35 cellular contexts compared by ENCODE assay signal in the genomic region with DNA sequence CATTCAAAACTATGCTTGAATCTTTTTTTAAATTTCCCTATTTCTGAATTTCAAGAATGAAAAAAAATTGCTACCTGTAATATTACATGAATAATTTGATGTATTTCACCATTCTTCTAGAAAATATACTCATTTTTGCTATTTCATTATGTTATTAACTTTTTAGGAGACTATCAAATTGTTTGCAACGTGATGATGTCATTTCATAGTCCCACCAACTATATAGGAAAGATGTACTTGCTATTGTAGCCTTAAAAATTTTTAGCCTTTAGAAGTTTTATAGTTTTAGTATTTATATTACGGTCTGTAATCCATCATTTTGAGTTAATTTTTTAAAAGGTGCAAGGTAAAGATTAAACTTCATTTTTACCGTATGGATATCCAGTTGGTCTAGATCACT.
"Had no signal": no experiment of that assay in that cellular context is flagged by ENCODE, and none has a peak within 500 bp of the region (broad histone marks: within the 10 kb centered on the region; RNA-seq: fewer than 3 reads in every experiment).

No MANE protein-coding gene starts in this region.

- FAIRE-seq: bronchial epithelial cell, TTC549 had no signal

- ATAC-seq: activated CD8-positive, alpha-beta T cell treated with anti-CD3 and anti-CD28 coated beads for 36 hours; activated naive CD8-positive, alpha-beta T cell treated with anti-CD3 and anti-CD28 coated beads, Interleukin-2, amount 50 U/mL, for 24 hours; activated T-cell treated with anti-CD3 and anti-CD28 coated beads, Interleukin-2, amount 50 U/mL, for 4 hours; activated T-cell treated with anti-CD3 and anti-CD28 coated beads, Interleukin-2, amount 50 U/mL, for 72 hours; activated T-helper 17 cell treated with anti-CD3 and anti-CD28 coated beads, Interleukin-2, amount 50 U/mL, for 72 hours; T-cell; T-helper 17 cell had no signal

- H3K36me3 ChIP-seq: ascending aorta, cardiac muscle cell had no signal

- H3K9me3 Mint-ChIP-seq: activated B cell treated with CpG ODN at 0.5 μM for 24 hours; activated CD4-positive, alpha-beta memory T cell treated with anti-CD3 and anti-CD28 coated beads for 36 hours; activated CD8-positive, alpha-beta T cell treated with anti-CD3 and anti-CD28 coated beads for 36 hours; activated naive CD4-positive, alpha-beta T cell treated with anti-CD3 and anti-CD28 coated beads, Interleukin-2, amount 50 U/mL, for 24 hours; activated naive CD8-positive, alpha-beta T cell treated with anti-CD3 and anti-CD28 coated beads, Interleukin-2, amount 50 U/mL, for 24 hours; activated T-cell treated with anti-CD3 and anti-CD28 coated beads, Interleukin-2, amount 50 U/mL, for 4 hours; activated T-helper 17 cell treated with anti-CD3 and anti-CD28 coated beads, Interleukin-2, amount 50 U/mL, for 72 hours; brain; central memory CD8-positive, alpha-beta T cell; T-cell had no signal

- H3K36me3 Mint-ChIP-seq: activated CD4-positive, alpha-beta memory T cell treated with anti-CD3 and anti-CD28 coated beads for 36 hours; activated naive CD4-positive, alpha-beta T cell treated with anti-CD3 and anti-CD28 coated beads, Interleukin-2, amount 50 U/mL, for 24 hours; brain; T-cell had no signal

- H3K27me3 ChIP-seq: ascending aorta, cardiac muscle cell had no signal

- H3K4me1 Mint-ChIP-seq: central memory CD8-positive, alpha-beta T cell had no signal

- H3K9me3 ChIP-seq: ascending aorta had no signal

- H3K4me3 Mint-ChIP-seq: activated B cell treated with CpG ODN at 0.5 μM for 24 hours; activated CD4-positive, alpha-beta memory T cell treated with anti-CD3 and anti-CD28 coated beads for 36 hours; activated CD4-positive, alpha-beta T cell treated with anti-CD3 and anti-CD28 coated beads, Interleukin-2, amount 10 ng/mL, durations not matched to agents 7 days and 5 days; activated CD8-positive, alpha-beta T cell treated with anti-CD3 and anti-CD28 coated beads for 36 hours; activated naive CD4-positive, alpha-beta T cell treated with anti-CD3 and anti-CD28 coated beads, Interleukin-2, amount 10 ng/mL, durations not matched to agents 7 days and 5 days; activated naive CD4-positive, alpha-beta T cell treated with anti-CD3 and anti-CD28 coated beads, Interleukin-2, amount 50 U/mL, for 24 hours; activated naive CD8-positive, alpha-beta T cell; activated naive CD8-positive, alpha-beta T cell treated with anti-CD3 and anti-CD28 coated beads, Interleukin-2, amount 10 ng/mL, durations not matched to agents 7 days and 5 days; activated naive CD8-positive, alpha-beta T cell treated with anti-CD3 and anti-CD28 coated beads, Interleukin-2, amount 50 U/mL, for 24 hours; activated T-cell treated with anti-CD3 and anti-CD28 coated beads, Interleukin-2, amount 50 U/mL, for 4 hours; activated T-cell treated with anti-CD3 and anti-CD28 coated beads, Interleukin-2, amount 50 U/mL, for 72 hours; activated T-helper 1 cell treated with anti-CD3 and anti-CD28 coated beads, Interleukin-12 subunit alpha, Interleukin-12 subunit beta, Interleukin-2, Interleukin-4 antibody, amounts not matched to agents 30 ng/mL and 10 ng/mL and 1 ng/mL, durations not matched to agents 14 hours and 24 hours and 36 hours; activated T-helper 17 cell treated with anti-CD3 and anti-CD28 coated beads, Interleukin-2, amount 50 U/mL, for 72 hours; brain; central memory CD8-positive, alpha-beta T cell; T-cell; T-helper 17 cell had no signal

- H3K27me3 Mint-ChIP-seq: activated B cell treated with CpG ODN at 0.5 μM for 24 hours; activated CD4-positive, alpha-beta memory T cell treated with anti-CD3 and anti-CD28 coated beads for 36 hours; activated CD4-positive, alpha-beta T cell treated with anti-CD3 and anti-CD28 coated beads, Interleukin-2, amount 10 ng/mL, durations not matched to agents 7 days and 5 days; activated CD8-positive, alpha-beta T cell treated with anti-CD3 and anti-CD28 coated beads for 36 hours; activated naive CD4-positive, alpha-beta T cell treated with anti-CD3 and anti-CD28 coated beads, Interleukin-2, amount 10 ng/mL, durations not matched to agents 7 days and 5 days; activated naive CD4-positive, alpha-beta T cell treated with anti-CD3 and anti-CD28 coated beads, Interleukin-2, amount 50 U/mL, for 24 hours; activated naive CD8-positive, alpha-beta T cell; activated naive CD8-positive, alpha-beta T cell treated with anti-CD3 and anti-CD28 coated beads, Interleukin-2, amount 10 ng/mL, durations not matched to agents 7 days and 5 days; activated naive CD8-positive, alpha-beta T cell treated with anti-CD3 and anti-CD28 coated beads, Interleukin-2, amount 50 U/mL, for 24 hours; activated T-helper 17 cell treated with anti-CD3 and anti-CD28 coated beads, Interleukin-2, amount 50 U/mL, for 72 hours; brain; central memory CD8-positive, alpha-beta T cell; T-cell had no signal

- H3K4me1 ChIP-seq: ascending aorta had no signal

- DNase-seq: activated B cell treated with CpG ODN at 0.5 μM for 24 hours; activated CD4-positive, alpha-beta memory T cell treated with anti-CD3 and anti-CD28 coated beads for 36 hours; activated CD4-positive, alpha-beta T cell treated with anti-CD3 and anti-CD28 coated beads for 4 hours; activated CD4-positive, alpha-beta T cell treated with anti-CD3 and anti-CD28 coated beads, Interleukin-2, amount 10 ng/mL, durations not matched to agents 7 days and 5 days; activated CD4-positive, CD25-positive, alpha-beta regulatory T cell treated with anti-CD3 and anti-CD28 coated beads, Interleukin-2, amount 50 U/mL, for 72 hours; activated CD8-positive, alpha-beta memory T cell treated with anti-CD3 and anti-CD28 coated beads, Interleukin-2, amount 50 U/mL, for 4 hours; activated CD8-positive, alpha-beta T cell treated with anti-CD3 and anti-CD28 coated beads for 36 hours; activated effector memory CD4-positive, alpha-beta T cell treated with Interleukin-2 at 50 U/mL for 16 hours; activated gamma-delta T cell; activated naive CD4-positive, alpha-beta T cell treated with anti-CD3 and anti-CD28 coated beads, Interleukin-2, amount 10 ng/mL, durations not matched to agents 7 days and 5 days; activated naive CD4-positive, alpha-beta T cell treated with Interleukin-2 at 50 U/mL for 16 hours; activated naive CD8-positive, alpha-beta T cell treated with anti-CD3 and anti-CD28 coated beads, Interleukin-2, amount 10 ng/mL, durations not matched to agents 7 days and 5 days; activated naive CD8-positive, alpha-beta T cell treated with anti-CD3 and anti-CD28 coated beads, Interleukin-2, amount 50 U/mL, for 24 hours; activated T-cell treated with anti-CD3 and anti-CD28 coated beads for 4 hours; activated T-cell treated with anti-CD3 and anti-CD28 coated beads, Interleukin-2, amount 50 U/mL, for 1 hour; activated T-cell treated with anti-CD3 and anti-CD28 coated beads, Interleukin-2, amount 50 U/mL, for 4 hours; activated T-cell treated with anti-CD3 and anti-CD28 coated beads, Interleukin-2, amount 50 U/mL, for 72 hours; amygdala; anterior cingulate cortex; caudate nucleus; cerebellar nuclear complex; T-cell; T-helper 17 cell; T-helper 9 cell had no signal

- H3K4me3 ChIP-seq: ascending aorta, cardiac muscle cell had no signal

- H3K27ac ChIP-seq: ascending aorta, cardiac muscle cell, VCaP had no signal

- H3K27ac Mint-ChIP-seq: activated B cell treated with CpG ODN at 0.5 μM for 24 hours; activated CD4-positive, alpha-beta memory T cell treated with anti-CD3 and anti-CD28 coated beads for 36 hours; activated CD4-positive, alpha-beta T cell treated with anti-CD3 and anti-CD28 coated beads, Interleukin-2, amount 10 ng/mL, durations not matched to agents 7 days and 5 days; activated naive CD4-positive, alpha-beta T cell treated with anti-CD3 and anti-CD28 coated beads, Interleukin-2, amount 10 ng/mL, durations not matched to agents 7 days and 5 days; activated naive CD4-positive, alpha-beta T cell treated with anti-CD3 and anti-CD28 coated beads, Interleukin-2, amount 50 U/mL, for 24 hours; activated naive CD8-positive, alpha-beta T cell; activated naive CD8-positive, alpha-beta T cell treated with anti-CD3 and anti-CD28 coated beads, Interleukin-2, amount 10 ng/mL, durations not matched to agents 7 days and 5 days; activated T-cell treated with anti-CD3 and anti-CD28 coated beads, Interleukin-2, amount 50 U/mL, for 72 hours; activated T-helper 17 cell treated with anti-CD3 and anti-CD28 coated beads, Interleukin-2, amount 50 U/mL, for 72 hours; brain; T-cell; T-helper 17 cell had no signal
